8 cellular contexts compared by ENCODE assay signal in the genomic region with DNA sequence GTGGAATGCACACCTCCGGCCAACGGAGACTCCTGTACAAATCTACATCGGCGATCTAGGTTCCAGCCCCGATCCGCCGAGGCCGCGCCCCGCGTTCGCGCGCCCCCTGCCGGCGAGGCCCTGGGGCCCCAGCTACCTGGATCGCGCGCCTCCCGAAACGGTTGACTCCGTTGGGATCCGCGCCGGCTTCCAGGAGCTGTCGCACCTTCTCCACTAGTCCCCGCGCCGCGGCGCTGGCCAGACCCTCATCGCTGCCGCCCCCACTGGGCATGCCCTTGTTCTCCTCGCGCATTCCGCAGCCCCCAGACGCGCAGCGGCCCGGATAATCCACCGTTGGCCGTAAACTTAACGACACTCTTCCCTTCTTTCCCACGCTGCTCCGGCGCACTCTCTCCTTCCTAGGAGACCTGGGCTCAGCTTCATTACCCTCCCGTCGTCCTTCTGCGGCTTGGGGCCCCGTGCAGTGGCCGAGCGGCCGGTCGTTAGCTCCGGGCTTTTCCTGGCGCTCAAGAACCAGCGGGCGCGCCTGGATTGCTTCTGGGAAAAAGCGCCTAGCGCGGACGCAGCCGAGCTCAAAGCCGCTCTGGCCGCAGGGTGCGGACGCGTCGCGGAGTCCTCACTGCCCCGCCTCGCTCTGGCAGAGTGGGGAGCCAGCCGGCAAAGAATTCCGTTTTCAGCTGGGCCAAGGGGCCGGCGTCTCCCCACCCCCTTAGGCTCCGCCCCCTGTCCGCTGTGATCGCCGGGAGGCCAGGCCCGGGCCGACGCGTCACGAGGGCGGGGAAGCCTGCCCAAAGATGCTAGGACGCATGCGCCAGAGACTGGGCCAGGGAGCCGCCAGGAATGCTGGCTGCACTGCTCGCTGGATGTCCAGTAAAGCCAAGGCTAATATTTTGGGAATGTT. TPM values are rescaled to one million over a fixed set of nuclear protein-coding genes. Genes with fewer than 3 reads are reported as not detected.
A peak's percentile ranks its signal among the peaks of the same experiment; 100 is the strongest.
DNase-seq lines count a peak whose midpoint lies in the region; ATAC-seq, FAIRE-seq and TF ChIP-seq lines count a peak whose summit lies in the region.

A gene with protein sequence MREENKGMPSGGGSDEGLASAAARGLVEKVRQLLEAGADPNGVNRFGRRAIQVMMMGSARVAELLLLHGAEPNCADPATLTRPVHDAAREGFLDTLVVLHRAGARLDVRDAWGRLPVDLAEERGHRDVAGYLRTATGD (minus strand): TSS at position 644 of the 901 bp plus-strand sequence. CDS start 352 bp downstream, at position 292.

- in situ Hi-C loops in GM13977 (cut with MboI; ENCODE audit: low pct_unique_long_range_greater_than_20kb, low sequenced_read_pairs, unreplicated experiment), result no loop called here

- H3K36me3 Mint-ChIP-seq in chondrocyte (ENCODE audit: low read depth), result peaks cover 25% of the 10 kb centered on the region

- peaks cover 4 to 79% (median 37%) of the 10 kb centered on the region in 7 donors for H3K27me3 ChIP-seq in spleen (replicated peaks in 1 of 7)

- TF ChIP-seq CTCF in GM13977 (IDR thresholded peaks at IDR 0.05; ENCODE audit: extremely low read depth, insufficient read depth, missing control alignments) (peak; percentile 98), WI38 (IDR thresholded peaks at IDR 0.05; ENCODE audit: low read depth, low read length) (peak; percentile 92), chondrocyte (IDR thresholded peaks at IDR 0.05) (peak; percentile 99), kidney (IDR thresholded peaks at IDR 0.05; ENCODE audit: borderline replicate concordance, extremely low read depth, insufficient read depth) (peak; percentile 68), spleen (IDR thresholded peaks at IDR 0.05 in 8 of 11, conservative IDR thresholded peaks at IDR 0.05 in 3 of 11) (peak; percentile 57 to 97 (median 89))

- no peaks in the 10 kb centered on the region for H3K27me3 Mint-ChIP-seq in chondrocyte (ENCODE audit: low read depth)

- H3K9ac ChIP-seq in kidney (ENCODE audit: low read length in 2 of 2), result peak within 1 kb of the TSS; percentile 5 to 66

- ATAC-seq in HG02798 (IDR thresholded peaks at IDR 0.05; ENCODE audit: poor library complexity, unreplicated experiment), result peak; percentile 96

- FAIRE-seq in kidney (lab: Jason Lieb, UNC), result peak; percentile 30

- peak; percentile 91 for DNase-seq in GM13977 (ENCODE audit: low spot score)
- peak; percentile 72 for DNase-seq in NCI-H187 treated with DMSO at 0.1 percent for 48 hours (lab: John Stamatoyannopoulos, UW)
- peak; percentile 99 for DNase-seq in chondrocyte (ENCODE audit: low spot score)
- peak; percentile 98 for DNase-seq in kidney
- DNase-seq in spleen, result peak; percentile 96
- DNase-seq in SW 1271 (lab: John Stamatoyannopoulos, UW), result no peak

- TF ChIP-seq POLR2A in spleen (IDR thresholded peaks at IDR 0.05), result peak in 1 of 3 donors; percentile 27

- H3K9me3 Mint-ChIP-seq in chondrocyte (ENCODE audit: low read depth), result no peaks in the 10 kb centered on the region

- intact Hi-C loops in kidney (cut with DNase I), result no loop called here
- intact Hi-C loops in spleen (cut with DNase I; ENCODE audit: low total_unique reads), result no loop called here

- peaks cover 0 to 5% of the 10 kb centered on the region in 2 donors for H3K4me1 ChIP-seq in kidney (ENCODE audit: control insufficient read depth in 1 of 2, insufficient read depth in 1 of 2, low read depth in 1 of 2, low read length in 2 of 2)
- H3K4me1 ChIP-seq in spleen, result peaks cover 8 to 52% (median 29%) of the 10 kb centered on the region in 6 donors

- 1 to 2% (median 2%) methylated on average over 58 to 91 of the region's 91 CpGs for WGBS in spleen, 5 donors

- H3K9me3 ChIP-seq in kidney (ENCODE audit: control insufficient read depth in 1 of 2, low read length in 2 of 2), result no peaks in the 10 kb centered on the region
- no peaks in the 10 kb centered on the region for H3K9me3 ChIP-seq in spleen

- H3K36me3 ChIP-seq in kidney (ENCODE audit: control insufficient read depth in 1 of 2, insufficient read depth in 2 of 2, low read length in 2 of 2) (no peaks in the 10 kb centered on the region), spleen (peaks cover 0 to 11% (median 0%) of the 10 kb centered on the region in 6 donors)

- H3K27ac ChIP-seq in kidney (ENCODE audit: low read depth in 2 of 2, low read length in 2 of 2) (peak within 1 kb of the TSS; percentile 28 to 59), spleen (peak within 1 kb of the TSS; percentile 31 to 89 (median 84))

- H3K4me3 ChIP-seq in WI38 (ENCODE audit: low read depth, low read length), result peak within 1 kb of the TSS; percentile 75
- peak within 1 kb of the TSS; percentile 63 to 80 for H3K4me3 ChIP-seq in kidney (ENCODE audit: low read length in 2 of 2)
- H3K4me3 ChIP-seq in spleen, result peak within 1 kb of the TSS; percentile 65 to 90 (median 75)

- peak within 1 kb of the TSS; percentile 99 for H3K4me3 Mint-ChIP-seq in chondrocyte (ENCODE audit: unreplicated experiment)

- H3K4me1 Mint-ChIP-seq in chondrocyte (ENCODE audit: low read depth), result peaks cover 36% of the 10 kb centered on the region

- peak within 1 kb of the TSS; percentile 100 for H3K27ac Mint-ChIP-seq in chondrocyte (ENCODE audit: unreplicated experiment)

RNA-seq across cellular contexts. Expression of the gene that starts here (rescaled TPM):
- total RNA-seq in chondrocyte, result 247 to 252 TPM (median 247 TPM) in 3 replicates
- 1.8 TPM for total RNA-seq in kidney
- polyA plus RNA-seq in kidney (ENCODE audit: insufficient read depth, low read depth, low replicate concordance), result 0.30 TPM
- total RNA-seq in spleen, result 10 to 100 TPM in 5 of 7 donors, 1 to 10 TPM in 2; 6.9 to 25.7 (median 12.7) TPM
- polyA plus RNA-seq in spleen, result 1 to 10 TPM; 1.5 to 4.4 (median 1.6) TPM

Comparison
In these comparisons a context has a peak if more than half of its experiments do, and no peak if none do; other contexts are left out.
1. DNase-seq: peak in GM13977 (single experiment), NCI-H187 treated with DMSO at 0.1 percent for 48 hours (single experiment), chondrocyte (single experiment), kidney (single experiment) and spleen (single experiment); none in SW 1271 (0 of 2).
2. Peak in every context shown above with its lines, with median percentiles within 50 percentile points of each other: CTCF ChIP-seq and H3K4me3 ChIP-seq.